ENCODE assay signal across 1 cellular context in the genomic region with DNA sequence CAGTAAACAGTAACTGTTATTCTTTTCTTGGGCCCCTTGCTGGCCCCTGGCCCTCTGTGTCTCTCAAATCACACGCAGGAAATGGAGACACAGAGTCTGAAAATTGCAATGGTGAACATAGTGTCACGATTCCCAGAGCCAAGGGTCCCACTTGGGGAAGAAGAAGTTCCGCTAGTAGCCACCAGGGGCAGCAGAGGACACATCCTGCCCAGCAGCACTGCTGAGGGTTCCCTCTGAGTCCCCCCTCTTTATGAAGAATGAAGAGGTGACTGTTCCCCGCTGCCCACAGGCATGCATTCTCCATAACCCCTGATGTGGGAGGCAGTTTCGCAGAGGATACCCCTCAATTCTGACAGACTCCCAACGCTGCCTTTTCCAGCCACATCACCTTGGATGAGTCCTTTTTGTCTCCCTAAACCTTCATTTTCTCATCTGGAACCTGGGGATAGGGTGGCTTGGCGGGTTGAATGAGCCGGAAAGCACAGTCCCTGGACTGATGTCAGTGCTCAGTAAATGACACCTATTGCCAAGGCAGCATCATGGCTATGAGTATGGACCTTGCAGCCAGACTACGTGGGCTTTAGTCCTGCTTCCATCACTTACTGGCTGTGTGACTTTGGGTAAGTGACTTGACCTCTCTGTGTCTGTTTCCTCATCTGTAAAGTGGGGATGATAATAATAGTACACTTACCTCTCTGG.
TF ChIP-seq lines count a peak whose summit lies in the region.

No MANE protein-coding gene starts in this region.

TF ChIP-seq in K562, 482 proteins besides CTCF, POLR2A, EP300 and RAD21 (continued from another document):
- TF ChIP-seq, protein P1, sequence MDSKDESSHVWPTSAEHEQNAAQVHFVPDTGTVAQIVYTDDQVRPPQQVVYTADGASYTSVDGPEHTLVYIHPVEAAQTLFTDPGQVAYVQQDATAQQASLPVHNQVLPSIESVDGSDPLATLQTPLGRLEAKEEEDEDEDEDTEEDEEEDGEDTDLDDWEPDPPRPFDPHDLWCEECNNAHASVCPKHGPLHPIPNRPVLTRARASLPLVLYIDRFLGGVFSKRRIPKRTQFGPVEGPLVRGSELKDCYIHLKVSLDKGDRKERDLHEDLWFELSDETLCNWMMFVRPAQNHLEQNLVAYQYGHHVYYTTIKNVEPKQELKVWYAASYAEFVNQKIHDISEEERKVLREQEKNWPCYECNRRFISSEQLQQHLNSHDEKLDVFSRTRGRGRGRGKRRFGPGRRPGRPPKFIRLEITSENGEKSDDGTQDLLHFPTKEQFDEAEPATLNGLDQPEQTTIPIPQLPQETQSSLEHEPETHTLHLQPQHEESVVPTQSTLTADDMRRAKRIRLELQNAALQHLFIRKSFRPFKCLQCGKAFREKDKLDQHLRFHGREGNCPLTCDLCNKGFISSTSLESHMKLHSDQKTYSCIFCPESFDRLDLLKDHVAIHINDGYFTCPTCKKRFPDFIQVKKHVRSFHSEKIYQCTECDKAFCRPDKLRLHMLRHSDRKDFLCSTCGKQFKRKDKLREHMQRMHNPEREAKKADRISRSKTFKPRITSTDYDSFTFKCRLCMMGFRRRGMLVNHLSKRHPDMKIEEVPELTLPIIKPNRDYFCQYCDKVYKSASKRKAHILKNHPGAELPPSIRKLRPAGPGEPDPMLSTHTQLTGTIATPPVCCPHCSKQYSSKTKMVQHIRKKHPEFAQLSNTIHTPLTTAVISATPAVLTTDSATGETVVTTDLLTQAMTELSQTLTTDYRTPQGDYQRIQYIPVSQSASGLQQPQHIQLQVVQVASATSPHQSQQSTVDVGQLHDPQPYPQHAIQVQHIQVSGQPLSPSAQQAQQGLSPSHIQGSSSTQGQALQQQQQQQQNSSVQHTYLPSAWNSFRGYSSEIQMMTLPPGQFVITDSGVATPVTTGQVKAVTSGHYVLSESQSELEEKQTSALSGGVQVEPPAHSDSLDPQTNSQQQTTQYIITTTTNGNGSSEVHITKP (IDR thresholded peaks at IDR 0.05; ENCODE audit: partially characterized antibody) = no peak
- TF ChIP-seq, protein P2, sequence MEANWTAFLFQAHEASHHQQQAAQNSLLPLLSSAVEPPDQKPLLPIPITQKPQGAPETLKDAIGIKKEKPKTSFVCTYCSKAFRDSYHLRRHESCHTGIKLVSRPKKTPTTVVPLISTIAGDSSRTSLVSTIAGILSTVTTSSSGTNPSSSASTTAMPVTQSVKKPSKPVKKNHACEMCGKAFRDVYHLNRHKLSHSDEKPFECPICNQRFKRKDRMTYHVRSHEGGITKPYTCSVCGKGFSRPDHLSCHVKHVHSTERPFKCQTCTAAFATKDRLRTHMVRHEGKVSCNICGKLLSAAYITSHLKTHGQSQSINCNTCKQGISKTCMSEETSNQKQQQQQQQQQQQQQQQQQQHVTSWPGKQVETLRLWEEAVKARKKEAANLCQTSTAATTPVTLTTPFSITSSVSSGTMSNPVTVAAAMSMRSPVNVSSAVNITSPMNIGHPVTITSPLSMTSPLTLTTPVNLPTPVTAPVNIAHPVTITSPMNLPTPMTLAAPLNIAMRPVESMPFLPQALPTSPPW (CRISPR knock-in tag; IDR thresholded peaks at IDR 0.05) = peak; percentile 35; the same call in 1 of the 2 replicates
- TF ChIP-seq ZBTB7A (IDR thresholded peaks at IDR 0.05; ENCODE audit: borderline replicate concordance, control insufficient read depth, low read depth, low read length) (peak; percentile 71; the same call in 1 of the 2 replicates), RBM22 (IDR thresholded peaks at IDR 0.05; ENCODE audit: low read depth, low read length, poor library complexity, severe bottlenecking) (no peak), RB1 (IDR thresholded peaks at IDR 0.05; ENCODE audit: low read depth) (peak; percentile 36; the same call in 1 of the 2 replicates), TEAD2 (tag; IDR thresholded peaks at IDR 0.05) (no peak), FIP1L1 (IDR thresholded peaks at IDR 0.05; ENCODE audit: low read depth, low read length, poor library complexity, severe bottlenecking) (no peak), CBX1 (IDR thresholded peaks at IDR 0.05; ENCODE audit: low read depth) (peak; percentile 55; the same call in 1 of the 2 replicates), ZNF263 (CRISPR knock-in tag; IDR thresholded peaks at IDR 0.05; ENCODE audit: borderline replicate concordance) (no peak), SMARCC2 (IDR thresholded peaks at IDR 0.05; ENCODE audit: low read depth) (no peak), HDGF (IDR thresholded peaks at IDR 0.05) (no peak), ZFP36 (IDR thresholded peaks at IDR 0.05; ENCODE audit: low read depth, low read length, partially characterized antibody) (peak; percentile 91), ESRRA (IDR thresholded peaks at IDR 0.05; ENCODE audit: borderline replicate concordance, low read depth) (peak; percentile 32; the same call in 1 of the 2 replicates), DMBX1 (CRISPR knock-in tag; IDR thresholded peaks at IDR 0.05; ENCODE audit: borderline replicate concordance) (no peak), BRD9 (IDR thresholded peaks at IDR 0.05; ENCODE audit: low read depth, partially characterized antibody) (peak; percentile 34), CTBP1 (IDR thresholded peaks at IDR 0.05; ENCODE audit: borderline replicate concordance) (0 out of 2 replicates have a peak, but pooled peaks have one; percentile 28), NFIX (CRISPR knock-in tag; IDR thresholded peaks at IDR 0.05; ENCODE audit: low read depth) (no peak), ETV1 (tag; conservative IDR thresholded peaks at IDR 0.05; ENCODE audit: low read depth) (peak; percentile 70), KLF16 (IDR thresholded peaks at IDR 0.05) (peak; percentile 56), MAFG (tag; conservative IDR thresholded peaks at IDR 0.05) (no peak), STAT5A (IDR thresholded peaks at IDR 0.05; ENCODE audit: borderline replicate concordance, low read length) (no peak), HDAC2 (IDR thresholded peaks at IDR 0.05) (peak; percentile 83; the same call in 1 of the 2 replicates), DNMT1 (IDR thresholded peaks at IDR 0.05) (no peak), FOXK1 (CRISPR knock-in tag; IDR thresholded peaks at IDR 0.05; ENCODE audit: borderline replicate concordance) (0 out of 2 replicates have a peak, but pooled peaks have one; percentile 52), POLR3A (IDR thresholded peaks at IDR 0.05; ENCODE audit: borderline replicate concordance, extremely low read depth, insufficient read depth, insufficient read length) (no peak), BRCA1 (IDR thresholded peaks at IDR 0.05) (no peak), BRCA1 (CRISPR knock-in tag; IDR thresholded peaks at IDR 0.05) (no peak), ZNF23 (CRISPR knock-in tag; IDR thresholded peaks at IDR 0.05) (no peak), ZNF197 (CRISPR knock-in tag; IDR thresholded peaks at IDR 0.05; ENCODE audit: low read depth) (no peak)
- TF ChIP-seq, protein P3, sequence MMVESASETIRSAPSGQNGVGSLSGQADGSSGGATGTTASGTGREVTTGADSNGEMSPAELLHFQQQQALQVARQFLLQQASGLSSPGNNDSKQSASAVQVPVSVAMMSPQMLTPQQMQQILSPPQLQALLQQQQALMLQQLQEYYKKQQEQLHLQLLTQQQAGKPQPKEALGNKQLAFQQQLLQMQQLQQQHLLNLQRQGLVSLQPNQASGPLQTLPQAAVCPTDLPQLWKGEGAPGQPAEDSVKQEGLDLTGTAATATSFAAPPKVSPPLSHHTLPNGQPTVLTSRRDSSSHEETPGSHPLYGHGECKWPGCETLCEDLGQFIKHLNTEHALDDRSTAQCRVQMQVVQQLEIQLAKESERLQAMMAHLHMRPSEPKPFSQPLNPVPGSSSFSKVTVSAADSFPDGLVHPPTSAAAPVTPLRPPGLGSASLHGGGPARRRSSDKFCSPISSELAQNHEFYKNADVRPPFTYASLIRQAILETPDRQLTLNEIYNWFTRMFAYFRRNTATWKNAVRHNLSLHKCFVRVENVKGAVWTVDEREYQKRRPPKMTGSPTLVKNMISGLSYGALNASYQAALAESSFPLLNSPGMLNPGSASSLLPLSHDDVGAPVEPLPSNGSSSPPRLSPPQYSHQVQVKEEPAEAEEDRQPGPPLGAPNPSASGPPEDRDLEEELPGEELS (CRISPR knock-in tag; IDR thresholded peaks at IDR 0.05; ENCODE audit: borderline replicate concordance) = no peak
- TF ChIP-seq, protein P4, sequence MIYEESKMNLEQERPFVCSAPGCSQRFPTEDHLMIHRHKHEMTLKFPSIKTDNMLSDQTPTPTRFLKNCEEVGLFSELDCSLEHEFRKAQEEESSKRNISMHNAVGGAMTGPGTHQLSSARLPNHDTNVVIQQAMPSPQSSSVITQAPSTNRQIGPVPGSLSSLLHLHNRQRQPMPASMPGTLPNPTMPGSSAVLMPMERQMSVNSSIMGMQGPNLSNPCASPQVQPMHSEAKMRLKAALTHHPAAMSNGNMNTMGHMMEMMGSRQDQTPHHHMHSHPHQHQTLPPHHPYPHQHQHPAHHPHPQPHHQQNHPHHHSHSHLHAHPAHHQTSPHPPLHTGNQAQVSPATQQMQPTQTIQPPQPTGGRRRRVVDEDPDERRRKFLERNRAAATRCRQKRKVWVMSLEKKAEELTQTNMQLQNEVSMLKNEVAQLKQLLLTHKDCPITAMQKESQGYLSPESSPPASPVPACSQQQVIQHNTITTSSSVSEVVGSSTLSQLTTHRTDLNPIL (CRISPR knock-in tag; IDR thresholded peaks at IDR 0.05) = no peak
- TF ChIP-seq, protein P5, sequence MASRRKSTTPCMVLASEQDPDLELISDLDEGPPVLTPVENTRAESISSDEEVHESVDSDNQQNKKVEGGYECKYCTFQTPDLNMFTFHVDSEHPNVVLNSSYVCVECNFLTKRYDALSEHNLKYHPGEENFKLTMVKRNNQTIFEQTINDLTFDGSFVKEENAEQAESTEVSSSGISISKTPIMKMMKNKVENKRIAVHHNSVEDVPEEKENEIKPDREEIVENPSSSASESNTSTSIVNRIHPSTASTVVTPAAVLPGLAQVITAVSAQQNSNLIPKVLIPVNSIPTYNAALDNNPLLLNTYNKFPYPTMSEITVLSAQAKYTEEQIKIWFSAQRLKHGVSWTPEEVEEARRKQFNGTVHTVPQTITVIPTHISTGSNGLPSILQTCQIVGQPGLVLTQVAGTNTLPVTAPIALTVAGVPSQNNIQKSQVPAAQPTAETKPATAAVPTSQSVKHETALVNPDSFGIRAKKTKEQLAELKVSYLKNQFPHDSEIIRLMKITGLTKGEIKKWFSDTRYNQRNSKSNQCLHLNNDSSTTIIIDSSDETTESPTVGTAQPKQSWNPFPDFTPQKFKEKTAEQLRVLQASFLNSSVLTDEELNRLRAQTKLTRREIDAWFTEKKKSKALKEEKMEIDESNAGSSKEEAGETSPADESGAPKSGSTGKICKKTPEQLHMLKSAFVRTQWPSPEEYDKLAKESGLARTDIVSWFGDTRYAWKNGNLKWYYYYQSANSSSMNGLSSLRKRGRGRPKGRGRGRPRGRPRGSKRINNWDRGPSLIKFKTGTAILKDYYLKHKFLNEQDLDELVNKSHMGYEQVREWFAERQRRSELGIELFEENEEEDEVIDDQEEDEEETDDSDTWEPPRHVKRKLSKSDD (conservative IDR thresholded peaks at IDR 0.05; ENCODE audit: low read length) = peak; percentile 19; the same call in 1 of the 2 replicates
- TF ChIP-seq, protein P6, sequence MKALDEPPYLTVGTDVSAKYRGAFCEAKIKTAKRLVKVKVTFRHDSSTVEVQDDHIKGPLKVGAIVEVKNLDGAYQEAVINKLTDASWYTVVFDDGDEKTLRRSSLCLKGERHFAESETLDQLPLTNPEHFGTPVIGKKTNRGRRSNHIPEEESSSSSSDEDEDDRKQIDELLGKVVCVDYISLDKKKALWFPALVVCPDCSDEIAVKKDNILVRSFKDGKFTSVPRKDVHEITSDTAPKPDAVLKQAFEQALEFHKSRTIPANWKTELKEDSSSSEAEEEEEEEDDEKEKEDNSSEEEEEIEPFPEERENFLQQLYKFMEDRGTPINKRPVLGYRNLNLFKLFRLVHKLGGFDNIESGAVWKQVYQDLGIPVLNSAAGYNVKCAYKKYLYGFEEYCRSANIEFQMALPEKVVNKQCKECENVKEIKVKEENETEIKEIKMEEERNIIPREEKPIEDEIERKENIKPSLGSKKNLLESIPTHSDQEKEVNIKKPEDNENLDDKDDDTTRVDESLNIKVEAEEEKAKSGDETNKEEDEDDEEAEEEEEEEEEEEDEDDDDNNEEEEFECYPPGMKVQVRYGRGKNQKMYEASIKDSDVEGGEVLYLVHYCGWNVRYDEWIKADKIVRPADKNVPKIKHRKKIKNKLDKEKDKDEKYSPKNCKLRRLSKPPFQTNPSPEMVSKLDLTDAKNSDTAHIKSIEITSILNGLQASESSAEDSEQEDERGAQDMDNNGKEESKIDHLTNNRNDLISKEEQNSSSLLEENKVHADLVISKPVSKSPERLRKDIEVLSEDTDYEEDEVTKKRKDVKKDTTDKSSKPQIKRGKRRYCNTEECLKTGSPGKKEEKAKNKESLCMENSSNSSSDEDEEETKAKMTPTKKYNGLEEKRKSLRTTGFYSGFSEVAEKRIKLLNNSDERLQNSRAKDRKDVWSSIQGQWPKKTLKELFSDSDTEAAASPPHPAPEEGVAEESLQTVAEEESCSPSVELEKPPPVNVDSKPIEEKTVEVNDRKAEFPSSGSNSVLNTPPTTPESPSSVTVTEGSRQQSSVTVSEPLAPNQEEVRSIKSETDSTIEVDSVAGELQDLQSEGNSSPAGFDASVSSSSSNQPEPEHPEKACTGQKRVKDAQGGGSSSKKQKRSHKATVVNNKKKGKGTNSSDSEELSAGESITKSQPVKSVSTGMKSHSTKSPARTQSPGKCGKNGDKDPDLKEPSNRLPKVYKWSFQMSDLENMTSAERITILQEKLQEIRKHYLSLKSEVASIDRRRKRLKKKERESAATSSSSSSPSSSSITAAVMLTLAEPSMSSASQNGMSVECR (CRISPR knock-in tag; IDR thresholded peaks at IDR 0.05) = 0 out of 2 replicates have a peak, but pooled peaks have one; percentile 43
- TF ChIP-seq, protein P7, sequence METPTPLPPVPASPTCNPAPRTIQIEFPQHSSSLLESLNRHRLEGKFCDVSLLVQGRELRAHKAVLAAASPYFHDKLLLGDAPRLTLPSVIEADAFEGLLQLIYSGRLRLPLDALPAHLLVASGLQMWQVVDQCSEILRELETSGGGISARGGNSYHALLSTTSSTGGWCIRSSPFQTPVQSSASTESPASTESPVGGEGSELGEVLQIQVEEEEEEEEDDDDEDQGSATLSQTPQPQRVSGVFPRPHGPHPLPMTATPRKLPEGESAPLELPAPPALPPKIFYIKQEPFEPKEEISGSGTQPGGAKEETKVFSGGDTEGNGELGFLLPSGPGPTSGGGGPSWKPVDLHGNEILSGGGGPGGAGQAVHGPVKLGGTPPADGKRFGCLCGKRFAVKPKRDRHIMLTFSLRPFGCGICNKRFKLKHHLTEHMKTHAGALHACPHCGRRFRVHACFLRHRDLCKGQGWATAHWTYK (CRISPR knock-in tag; IDR thresholded peaks at IDR 0.05) = 0 out of 2 replicates have a peak, but pooled peaks have one; percentile 16
